Comparison of ENCODE assay signal across 28 cellular contexts in genomic region chr9:22548625-22549024, GRCh38.
"Had no signal": no experiment of that assay in that cellular context is flagged by ENCODE, and none has a peak within 500 bp of the region (broad histone marks: within the 10 kb centered on the region; RNA-seq: fewer than 3 reads in every experiment).

No MANE protein-coding gene starts in this region.

- H3K9ac ChIP-seq: neural progenitor cell, parathyroid adenoma had no signal

- H3K36me3 Mint-ChIP-seq: neural progenitor cell; stimulated activated effector memory CD8-positive, alpha-beta T cell treated with anti-CD3 and anti-CD28 coated beads, Interleukin-12 subunit alpha, Interleukin-12 subunit beta, amount 100 ng/mL, for 72 hours; stimulated activated naive B cell treated with anti-CD40 and anti-IgM and Interleukin-4, amounts not matched to agents 10 μg/mL and 1 μg/mL and 100 μg/mL, for 72 hours had no signal

- H3K9me3 Mint-ChIP-seq: nephron; neural progenitor cell; stimulated activated effector memory CD8-positive, alpha-beta T cell treated with anti-CD3 and anti-CD28 coated beads, Interleukin-12 subunit alpha, Interleukin-12 subunit beta, amount 100 ng/mL, for 72 hours; stimulated activated naive B cell treated with anti-CD40 and anti-IgM and Interleukin-4, amounts not matched to agents 10 μg/mL and 1 μg/mL and 100 μg/mL, for 72 hours; stimulated activated naive CD8-positive, alpha-beta T cell treated with anti-CD3 and anti-CD28 coated beads, Interleukin-15, Interleukin-2, amounts not matched to agents 100 ng/mL and 50 ng/mL, for 24 hours had no signal

- H3K27me3 Mint-ChIP-seq: progenitor cell of endocrine pancreas; stimulated activated naive B cell treated with anti-CD40 and anti-IgM and Interleukin-4, amounts not matched to agents 10 μg/mL and 1 μg/mL and 100 μg/mL, for 72 hours; stimulated activated naive CD8-positive, alpha-beta T cell treated with anti-CD3 and anti-CD28 coated beads, Interleukin-15, Interleukin-2, amounts not matched to agents 100 ng/mL and 50 ng/mL, for 24 hours had no signal

- H3K27ac Mint-ChIP-seq: nephron; neural progenitor cell; progenitor cell of endocrine pancreas; stimulated activated effector memory CD8-positive, alpha-beta T cell treated with anti-CD3 and anti-CD28 coated beads, Interleukin-12 subunit alpha, Interleukin-12 subunit beta, amount 100 ng/mL, for 72 hours; stimulated activated naive B cell treated with anti-CD40 and anti-IgM and Interleukin-4, amounts not matched to agents 10 μg/mL and 1 μg/mL and 100 μg/mL, for 72 hours; stimulated activated naive CD8-positive, alpha-beta T cell treated with anti-CD3 and anti-CD28 coated beads, Interleukin-15, Interleukin-2, amounts not matched to agents 100 ng/mL and 50 ng/mL, for 24 hours had no signal

- H2AFZ ChIP-seq: neural progenitor cell, parathyroid adenoma had no signal

- H3K4me1 ChIP-seq: neural progenitor cell, parathyroid adenoma, psoas muscle, right lobe of liver, sigmoid colon, stomach, thyroid gland, tibial nerve, upper lobe of left lung, vagina had no signal

- H3K27me3 ChIP-seq: neural progenitor cell, ovary, right lobe of liver, sigmoid colon, stomach, thyroid gland, tibial nerve, upper lobe of left lung, vagina had no signal

- ATAC-seq: psoas muscle; right cardiac atrium; right lobe of liver; stimulated activated effector memory CD8-positive, alpha-beta T cell treated with anti-CD3 and anti-CD28 coated beads, Interleukin-12 subunit alpha, Interleukin-12 subunit beta, amount 100 ng/mL, for 72 hours; stimulated activated naive B cell treated with anti-CD40 and anti-IgM and Interleukin-4, amounts not matched to agents 10 μg/mL and 1 μg/mL and 100 μg/mL, for 72 hours had no signal

- H3K79me2 ChIP-seq: parathyroid adenoma had no signal

- H3K4me3 ChIP-seq: neural progenitor cell, ovary, psoas muscle, right lobe of liver, sigmoid colon, stomach, thoracic aorta, thyroid gland, tibial nerve, upper lobe of left lung, vagina had no signal

- H3K9me3 ChIP-seq: ovary, right lobe of liver, sigmoid colon, stomach, thoracic aorta, thyroid gland, tibial nerve, upper lobe of left lung, vagina had no signal

- H3K36me3 ChIP-seq: neural progenitor cell, ovary, right lobe of liver, sigmoid colon, stomach, thoracic aorta, thyroid gland, tibial nerve, upper lobe of left lung, vagina had no signal

- H3K4me2 ChIP-seq: neural progenitor cell had no signal

- H3K4me3 Mint-ChIP-seq: nephron; neural progenitor cell; stimulated activated effector memory CD8-positive, alpha-beta T cell treated with anti-CD3 and anti-CD28 coated beads, Interleukin-12 subunit alpha, Interleukin-12 subunit beta, amount 100 ng/mL, for 72 hours; stimulated activated naive B cell treated with anti-CD40 and anti-IgM and Interleukin-4, amounts not matched to agents 10 μg/mL and 1 μg/mL and 100 μg/mL, for 72 hours; stimulated activated naive CD8-positive, alpha-beta T cell treated with anti-CD3 and anti-CD28 coated beads, Interleukin-15, Interleukin-2, amounts not matched to agents 100 ng/mL and 50 ng/mL, for 24 hours had no signal

- DNase-seq: occipital lobe; ovary; posterior cingulate gyrus; psoas muscle; right cardiac atrium; right lobe of liver; sigmoid colon; small intestine; stimulated activated CD4-positive, alpha-beta T cell treated with anti-CD3 and anti-CD28 coated beads, Interleukin-15, amount 100 ng/mL, for 24 hours; stimulated activated CD4-positive, alpha-beta T cell treated with anti-CD3 and anti-CD28 coated beads, Interleukin-2, amount 100 ng/mL, for 24 hours; stimulated activated CD4-positive, alpha-beta T cell treated with anti-CD3 and anti-CD28 coated beads, Interleukin-2, amount 100 ng/mL, for 48 hours; stimulated activated CD4-positive, alpha-beta T cell treated with anti-CD3 and anti-CD28 coated beads, Interleukin-4, amount 100 ng/mL, for 24 hours; stimulated activated naive B cell treated with anti-CD40 and anti-IgM and Interleukin-4, amounts not matched to agents 10 μg/mL and 1 μg/mL and 100 μg/mL, for 72 hours; stimulated activated naive CD4-positive, alpha-beta T cell treated with Interleukin-2 at 50 U/mL for 16 hours; stomach; thyroid gland; trophoblast cell; upper lobe of left lung had no signal

- H3K27ac ChIP-seq: neural progenitor cell, ovary, parathyroid adenoma, psoas muscle, right lobe of liver, sigmoid colon, stomach, thoracic aorta, thyroid gland, tibial nerve, upper lobe of left lung, vagina had no signal

- H3K4me1 Mint-ChIP-seq: nephron; neural progenitor cell; stimulated activated effector memory CD8-positive, alpha-beta T cell treated with anti-CD3 and anti-CD28 coated beads, Interleukin-12 subunit alpha, Interleukin-12 subunit beta, amount 100 ng/mL, for 72 hours; stimulated activated naive B cell treated with anti-CD40 and anti-IgM and Interleukin-4, amounts not matched to agents 10 μg/mL and 1 μg/mL and 100 μg/mL, for 72 hours had no signal

- FAIRE-seq: small intestine, urothelium cell line had no signal
